In genomic region chr19:43290568-43291359, GRCh38 we compare ENCODE assay signal across 15 cellular contexts. TPM values are rescaled to one million over a fixed set of nuclear protein-coding genes. Genes with fewer than 3 reads are reported as not detected.
DNase-seq lines count a peak whose midpoint lies in the region; ATAC-seq and TF ChIP-seq lines count a peak whose summit lies in the region.
"Had no signal": no experiment of that assay in that cellular context is flagged by ENCODE, and none has a peak within 500 bp of the region (broad histone marks: within the 10 kb centered on the region; RNA-seq: fewer than 3 reads in every experiment).

No MANE protein-coding gene starts in this region.

- peaks cover 56% of the 10 kb centered on the region for H3K9me3 Mint-ChIP-seq in activated CD8-positive, alpha-beta T cell treated with anti-CD3 and anti-CD28 coated beads for 36 hours
- H3K9me3 Mint-ChIP-seq in activated CD8-positive, alpha-beta T cell treated with anti-CD3 and anti-CD28 coated beads, Interleukin-2, amount 10 ng/mL, durations not matched to agents 7 days and 5 days (ENCODE audit: insufficient read depth): peaks cover 18% of the 10 kb centered on the region
- peaks cover 38% of the 10 kb centered on the region for H3K9me3 Mint-ChIP-seq in osteocyte (ENCODE audit: unreplicated experiment)

- no peak for ATAC-seq in activated CD8-positive, alpha-beta T cell treated with anti-CD3 and anti-CD28 coated beads for 36 hours
- ATAC-seq in activated CD8-positive, alpha-beta T cell treated with anti-CD3 and anti-CD28 coated beads, Interleukin-2, amount 10 ng/mL, durations not matched to agents 7 days and 5 days: no peak
- no peak for ATAC-seq in GM21825 (IDR thresholded peaks at IDR 0.05; ENCODE audit: unreplicated experiment)
- ATAC-seq in HG03521 (IDR thresholded peaks at IDR 0.05; ENCODE audit: unreplicated experiment): no peak

- H3K36me3 Mint-ChIP-seq in activated CD8-positive, alpha-beta T cell treated with anti-CD3 and anti-CD28 coated beads for 36 hours (ENCODE audit: low read depth): peaks cover 13% of the 10 kb centered on the region
- peaks cover 2% of the 10 kb centered on the region for H3K36me3 Mint-ChIP-seq in activated CD8-positive, alpha-beta T cell treated with anti-CD3 and anti-CD28 coated beads, Interleukin-2, amount 10 ng/mL, durations not matched to agents 7 days and 5 days (ENCODE audit: low read depth)
- peaks cover 2% of the 10 kb centered on the region for H3K36me3 Mint-ChIP-seq in osteocyte (ENCODE audit: unreplicated experiment)

- H3K27ac ChIP-seq in coronary artery: no peak overlapping the region
- H3K27ac ChIP-seq: colonic mucosa, skin epidermis, testis had no signal

- H3K4me3 ChIP-seq in coronary artery: no peak overlapping the region
- H3K4me3 ChIP-seq: colonic mucosa, skin epidermis, testis had no signal

- intact Hi-C loops in activated CD8-positive, alpha-beta T cell treated with anti-CD3 and anti-CD28 coated beads for 36 hours (cut with micrococcal nuclease): no loop called here

- POLR2A ChIA-PET in activated CD8-positive, alpha-beta T cell treated with anti-CD3 and anti-CD28 coated beads for 36 hours (lab: Charles Lee): no interaction called here
- POLR2A ChIA-PET in activated CD8-positive, alpha-beta T cell treated with anti-CD3 and anti-CD28 coated beads, Interleukin-2, amount 10 ng/mL, durations not matched to agents 7 days and 5 days (lab: Charles Lee): no interaction called here

- H3K27me3 Mint-ChIP-seq in activated CD8-positive, alpha-beta T cell treated with anti-CD3 and anti-CD28 coated beads for 36 hours: peaks cover 2% of the 10 kb centered on the region
- no peaks in the 10 kb centered on the region for H3K27me3 Mint-ChIP-seq in activated CD8-positive, alpha-beta T cell treated with anti-CD3 and anti-CD28 coated beads, Interleukin-2, amount 10 ng/mL, durations not matched to agents 7 days and 5 days (ENCODE audit: low read depth)
- H3K27me3 Mint-ChIP-seq in osteocyte (ENCODE audit: unreplicated experiment): no peaks in the 10 kb centered on the region

- no peak overlapping the region for H3K27ac Mint-ChIP-seq in activated CD8-positive, alpha-beta T cell treated with anti-CD3 and anti-CD28 coated beads for 36 hours
- no peak overlapping the region for H3K27ac Mint-ChIP-seq in activated CD8-positive, alpha-beta T cell treated with anti-CD3 and anti-CD28 coated beads, Interleukin-2, amount 10 ng/mL, durations not matched to agents 7 days and 5 days
- H3K27ac Mint-ChIP-seq in osteocyte (ENCODE audit: unreplicated experiment): no peak overlapping the region

- no peak overlapping the region for H3K4me3 Mint-ChIP-seq in activated CD8-positive, alpha-beta T cell treated with anti-CD3 and anti-CD28 coated beads for 36 hours
- H3K4me3 Mint-ChIP-seq in activated CD8-positive, alpha-beta T cell treated with anti-CD3 and anti-CD28 coated beads, Interleukin-2, amount 10 ng/mL, durations not matched to agents 7 days and 5 days: no peak overlapping the region
- no peak overlapping the region for H3K4me3 Mint-ChIP-seq in osteocyte (ENCODE audit: unreplicated experiment)

- no peak for TF ChIP-seq CTCF in activated CD8-positive, alpha-beta T cell treated with anti-CD3 and anti-CD28 coated beads for 36 hours (IDR thresholded peaks at IDR 0.05)
- TF ChIP-seq CTCF in osteocyte (IDR thresholded peaks at IDR 0.05) (no peak), coronary artery (IDR thresholded peaks at IDR 0.05) (no peak)

- DNase-seq in activated CD8-positive, alpha-beta T cell treated with anti-CD3 and anti-CD28 coated beads for 36 hours: peak; percentile 33
- DNase-seq in activated CD8-positive, alpha-beta T cell treated with anti-CD3 and anti-CD28 coated beads, Interleukin-2, amount 10 ng/mL, durations not matched to agents 7 days and 5 days: no peak
- DNase-seq in LHCN-M2 (ENCODE audit: low read depth) (peak; percentile 12), dermis blood vessel endothelial cell (peak; percentile 11), osteocyte (ENCODE audit: extremely low spot score, unreplicated experiment) (peak; percentile 54), coronary artery (ENCODE audit: low spot score) (no peak)
- DNase-seq: colonic mucosa, NCI-H2081, testis had no signal

- H3K4me1 Mint-ChIP-seq in activated CD8-positive, alpha-beta T cell treated with anti-CD3 and anti-CD28 coated beads for 36 hours (ENCODE audit: low read depth): no peaks in the 10 kb centered on the region
- no peaks in the 10 kb centered on the region for H3K4me1 Mint-ChIP-seq in activated CD8-positive, alpha-beta T cell treated with anti-CD3 and anti-CD28 coated beads, Interleukin-2, amount 10 ng/mL, durations not matched to agents 7 days and 5 days (ENCODE audit: low read depth)
- H3K4me1 Mint-ChIP-seq in osteocyte (ENCODE audit: unreplicated experiment): no peaks in the 10 kb centered on the region

- CTCF ChIA-PET in activated CD8-positive, alpha-beta T cell treated with anti-CD3 and anti-CD28 coated beads for 36 hours (lab: Charles Lee): no interaction called here
- CTCF ChIA-PET in activated CD8-positive, alpha-beta T cell treated with anti-CD3 and anti-CD28 coated beads, Interleukin-2, amount 10 ng/mL, durations not matched to agents 7 days and 5 days (lab: Charles Lee): no interaction called here

RNA-seq across cellular contexts. Expression of gene PSG9, which starts 21.4 kb away (rescaled TPM):
- total RNA-seq in activated CD8-positive, alpha-beta T cell treated with anti-CD3 and anti-CD28 coated beads for 36 hours: not detected
- total RNA-seq in activated CD8-positive, alpha-beta T cell treated with anti-CD3 and anti-CD28 coated beads, Interleukin-2, amount 10 ng/mL, durations not matched to agents 7 days and 5 days: not detected
- total RNA-seq in LHCN-M2 (2014; rRNA removed): not detected in 2 replicates
- polyA plus RNA-seq in LHCN-M2 (2012): 0.04 TPM
- total RNA-seq in dermis blood vessel endothelial cell: 0.19 TPM in 1 of 2 replicates, not detected in the other
- not detected in 2 replicates for total RNA-seq in osteocyte
- total RNA-seq: Caco-2; colonic mucosa; osteoblast; T-helper 2 cell treated with Interferon-gamma antibody and Interleukin-4, amounts not matched to agents 100 ng/mL and 5 ng/mL, for 36 hours had no signal

Comparison
In these comparisons a context has a peak if more than half of its experiments do, and no peak if none do; other contexts are left out.
1. DNase-seq: peak in activated CD8-positive, alpha-beta T cell treated with anti-CD3 and anti-CD28 coated beads for 36 hours (single experiment), LHCN-M2 (single experiment), dermis blood vessel endothelial cell (single experiment) and osteocyte (single experiment); none in activated CD8-positive, alpha-beta T cell treated with anti-CD3 and anti-CD28 coated beads, Interleukin-2, amount 10 ng/mL, durations not matched to agents 7 days and 5 days (single experiment) and coronary artery (single experiment).